ENCODE assay signal across 8 cellular contexts in genomic region chr16:2467301-2468141, GRCh38. TPM values are rescaled to one million over a fixed set of nuclear protein-coding genes. Genes with fewer than 3 reads are reported as not detected.
DNase-seq lines count a peak whose midpoint lies in the region; ATAC-seq and TF ChIP-seq lines count a peak whose summit lies in the region.

No MANE protein-coding gene starts in this region.

- H3K27me3 ChIP-seq in MG63 (no peaks in the 10 kb centered on the region), aorta (ENCODE audit: control insufficient read depth in 1 of 2, insufficient read depth in 2 of 2, low read length in 1 of 2) (no peaks in the 10 kb centered on the region)

- no peak overlapping the region for H3K27ac ChIP-seq in aorta (ENCODE audit: low read depth in 1 of 2, low read length in 2 of 2)

- no peaks in the 10 kb centered on the region for H3K4me1 ChIP-seq in aorta (ENCODE audit: control insufficient read depth in 1 of 2, insufficient read depth in 2 of 2, low read length in 2 of 2)

- WGBS in aorta, 2 donors: 7% methylated on average over 64 to 74 of the region's 74 CpGs

- no peak for TF ChIP-seq CTCF in epithelial cell of proximal tubule (conservative IDR thresholded peaks at IDR 0.05; ENCODE audit: low read depth, low read length)

- no peaks in the 10 kb centered on the region for H3K9me3 ChIP-seq in MG63
- H3K9me3 ChIP-seq in aorta (ENCODE audit: control insufficient read depth, low read length): no peaks in the 10 kb centered on the region

- H3K36me3 ChIP-seq in MG63 (no peaks in the 10 kb centered on the region; the same call in 1 of the 2 replicates), aorta (ENCODE audit: control insufficient read depth in 1 of 2, insufficient read depth in 2 of 2, low read length in 1 of 2) (no peaks in the 10 kb centered on the region)

- intact Hi-C loops in aorta (cut with DNase I): no loop called here

- DNase-seq in MG63 (peak; percentile 91), SK-N-DZ (ENCODE audit: low spot score) (peak; percentile 88), epithelial cell of proximal tubule (ENCODE audit: low read depth) (no peak), midbrain (lab: John Stamatoyannopoulos, UW) (peak; percentile 79), aorta (peak; percentile 84 to 94), SIG-M5 treated with dmso at 0.1 percent for 504 hours (lab: John Stamatoyannopoulos, UW; ENCODE audit: unreplicated experiment) (no peak), KG1 (lab: John Stamatoyannopoulos, UW) (no peak)

- H3K4me3 ChIP-seq in GM08714 (ENCODE audit: low read length): peak overlapping the region; percentile 37; the same call in 1 of the 2 replicates
- H3K4me3 ChIP-seq in MG63: peak overlapping the region; percentile 36
- peak overlapping the region; percentile 49 for H3K4me3 ChIP-seq in epithelial cell of proximal tubule (ENCODE audit: low read depth, low read length)
- peak overlapping the region; percentile 17 to 43 for H3K4me3 ChIP-seq in aorta (ENCODE audit: low read length in 2 of 2)

- peak; percentile 77 for ATAC-seq in aorta (ENCODE audit: low FRiP score)

RNA-seq across cellular contexts. Expression of gene NTN3, which starts 3.6 kb away (rescaled TPM):
- not detected in 2 replicates for total RNA-seq in MG63 (2014; rRNA removed; shearing (Covaris generic); ENCODE audit: low replicate concordance)
- 9.0 and 10.7 TPM in 2 replicates for polyA plus RNA-seq in SK-N-DZ (2014; cell fraction: cytosol; rRNA removed)
- polyA plus RNA-seq in SK-N-DZ (2014; cell fraction: nucleus; rRNA removed): 14.6 and 17.0 TPM in 2 replicates
- total RNA-seq in epithelial cell of proximal tubule (0.23 TPM in 1 of 2 replicates, not detected in the other), aorta (under 1 TPM in 1 of 2 donors, not detected in 1; 0.42 TPM)
- not detected for polyA plus RNA-seq in aorta

RNA-seq across cellular contexts. Expression of gene TBC1D24, which starts 7.4 kb away (rescaled TPM):
- total RNA-seq in MG63 (2014; rRNA removed; shearing (Covaris generic); ENCODE audit: low replicate concordance): 12.9 and 14.8 TPM in 2 replicates
- polyA plus RNA-seq in SK-N-DZ (2014; cell fraction: cytosol; rRNA removed): 13.5 and 17.0 TPM in 2 replicates
- 19.9 and 29.5 TPM in 2 replicates for polyA plus RNA-seq in SK-N-DZ (2014; cell fraction: nucleus; rRNA removed)
- total RNA-seq in epithelial cell of proximal tubule (7.8 and 9.1 TPM in 2 replicates), aorta (10 to 100 TPM in 1 of 2 donors, 1 to 10 TPM in 1; 6.9 to 15.6 TPM)
- 1 to 10 TPM in 1 of 2 donors, under 1 TPM in 1; 0.38 to 3.0 TPM for polyA plus RNA-seq in aorta

RNA-seq across cellular contexts. Expression of gene TEDC2, which starts 7.6 kb away (rescaled TPM):
- 32.3 and 38.6 TPM in 2 replicates for total RNA-seq in MG63 (2014; rRNA removed; shearing (Covaris generic); ENCODE audit: low replicate concordance)
- 86.3 and 92.3 TPM in 2 replicates for polyA plus RNA-seq in SK-N-DZ (2014; cell fraction: cytosol; rRNA removed)
- polyA plus RNA-seq in SK-N-DZ (2014; cell fraction: nucleus; rRNA removed): 407 TPM in 2 replicates
- total RNA-seq in epithelial cell of proximal tubule (26.0 and 40.4 TPM in 2 replicates), aorta (under 1 TPM; 0.62 to 0.84 TPM)
- 1 to 10 TPM in 1 of 2 donors, under 1 TPM in 1; 0.38 to 1.6 TPM for polyA plus RNA-seq in aorta

RNA-seq across cellular contexts. Expression of gene CCNF, which starts 38.3 kb away (rescaled TPM):
- 33.3 and 35.9 TPM in 2 replicates for total RNA-seq in MG63 (2014; rRNA removed; shearing (Covaris generic); ENCODE audit: low replicate concordance)
- 56.4 and 70.1 TPM in 2 replicates for polyA plus RNA-seq in SK-N-DZ (2014; cell fraction: cytosol; rRNA removed)
- polyA plus RNA-seq in SK-N-DZ (2014; cell fraction: nucleus; rRNA removed): 58.5 and 63.8 TPM in 2 replicates
- total RNA-seq in epithelial cell of proximal tubule: 47.5 and 53.4 TPM in 2 replicates
- 1 to 10 TPM in 1 of 2 donors, under 1 TPM in 1; 0.91 to 3.6 TPM for total RNA-seq in aorta
- under 1 TPM; 0.33 to 0.75 TPM for polyA plus RNA-seq in aorta

RNA-seq across cellular contexts. Expression of gene ATP6V0C, which starts 46.2 kb away (rescaled TPM):
- 15.0 and 19.4 TPM in 2 replicates for total RNA-seq in MG63 (2014; rRNA removed; shearing (Covaris generic); ENCODE audit: low replicate concordance)
- polyA plus RNA-seq in SK-N-DZ (2014; cell fraction: cytosol; rRNA removed): 46.7 and 54.3 TPM in 2 replicates
- 26.1 and 32.0 TPM in 2 replicates for polyA plus RNA-seq in SK-N-DZ (2014; cell fraction: nucleus; rRNA removed)
- total RNA-seq in epithelial cell of proximal tubule (32.4 and 46.6 TPM in 2 replicates), aorta (100 to 1,000 TPM; 116 to 119 TPM)
- polyA plus RNA-seq in aorta: 100 to 1,000 TPM in 1 of 2 donors, 10 to 100 TPM in 1; 67.9 to 108 TPM

Comparison
In these comparisons a context has a peak if more than half of its experiments do, and no peak if none do; other contexts are left out.
1. DNase-seq: peak in MG63 (single experiment), SK-N-DZ (single experiment), midbrain (single experiment) and aorta (2 of 2); none in epithelial cell of proximal tubule (single experiment), SIG-M5 treated with dmso at 0.1 percent for 504 hours (single experiment) and KG1 (single experiment).
2. RNA of gene TEDC2, which starts 7.6 kb away (total RNA-seq): 32.3 to 38.6 TPM in MG63 and 26.0 to 40.4 TPM in epithelial cell of proximal tubule; 0.62 to 0.84 TPM in aorta; every median in the first group is over 10 times any median in the second.
3. Peak in every context shown above with its lines, with median percentiles within 50 percentile points of each other: H3K4me3 ChIP-seq.